Comparison of ENCODE assay signal across 8 cellular contexts in the genomic region with DNA sequence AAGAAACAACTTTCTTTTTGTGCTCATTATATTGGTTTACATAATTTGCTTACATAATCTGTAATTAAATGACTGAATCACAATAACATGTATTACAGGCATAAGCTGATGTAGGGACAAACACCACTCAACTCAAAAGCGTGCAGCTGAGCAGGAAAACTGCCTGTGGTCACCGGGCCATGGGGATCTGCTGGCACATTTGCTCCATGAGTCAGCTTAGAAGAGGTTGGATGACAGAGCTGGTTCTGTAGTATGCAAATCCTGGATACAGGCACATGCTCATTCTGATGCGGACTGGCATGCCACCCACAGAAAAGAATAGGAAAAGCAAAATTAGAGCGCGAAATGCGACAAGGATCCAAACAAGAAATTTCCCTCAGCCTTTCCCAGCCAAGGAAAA.
A peak's percentile ranks its signal among the peaks of the same experiment; 100 is the strongest.
DNase-seq lines count a peak whose midpoint lies in the region; ATAC-seq and TF ChIP-seq lines count a peak whose summit lies in the region.

No MANE protein-coding gene starts in this region.

- H3K27me3 ChIP-seq in neuronal stem cell (ENCODE audit: control insufficient read depth in 3 of 3, insufficient read depth in 3 of 3, low read depth in 1 of 3, low read length in 3 of 3), result no peaks in the 10 kb centered on the region

- H3K9me3 Mint-ChIP-seq in chondrocyte (ENCODE audit: low read depth), result peaks cover 2% of the 10 kb centered on the region

- no peak overlapping the region for H4K91ac ChIP-seq in neuronal stem cell (ENCODE audit: low read depth, low read length, poor library complexity)

- H2AFZ ChIP-seq in neuronal stem cell (ENCODE audit: low read length), result peak overlapping the region; percentile 21

- H2BK15ac ChIP-seq in neuronal stem cell (ENCODE audit: low read length), result no peak overlapping the region

- no peak overlapping the region for H3K27ac ChIP-seq in neuronal stem cell (replicated peaks; ENCODE audit: low read length)

- H3K79me1 ChIP-seq in neuronal stem cell (ENCODE audit: low read depth, low read length), result no peaks in the 10 kb centered on the region

- peaks cover 0 to 4% of the 10 kb centered on the region in 2 donors for H3K4me1 ChIP-seq in neuronal stem cell (ENCODE audit: control insufficient read depth in 2 of 2, insufficient read depth in 1 of 2, low read depth in 1 of 2, low read length in 2 of 2)

- no peak overlapping the region for H3K4me3 ChIP-seq in neuronal stem cell (ENCODE audit: low read length in 2 of 2)

- H2BK5ac ChIP-seq in neuronal stem cell (ENCODE audit: low read length), result no peak overlapping the region

- no peak overlapping the region for H3K4ac ChIP-seq in neuronal stem cell (ENCODE audit: low read length)

- ATAC-seq in HG02678 (IDR thresholded peaks at IDR 0.05; ENCODE audit: unreplicated experiment) (no peak), GM18868 (IDR thresholded peaks at IDR 0.05; ENCODE audit: unreplicated experiment) (no peak)

- H3K4me1 Mint-ChIP-seq in chondrocyte (ENCODE audit: low read depth), result peaks cover 43% of the 10 kb centered on the region

- H3K4me2 ChIP-seq in neuronal stem cell (ENCODE audit: insufficient read depth, low read length, poor library complexity, severe bottlenecking), result no peak overlapping the region

- no peak overlapping the region for H3K4me3 Mint-ChIP-seq in chondrocyte (ENCODE audit: unreplicated experiment)

- no peaks in the 10 kb centered on the region for H3K36me3 ChIP-seq in neuronal stem cell (replicated peaks in 1 of 2; ENCODE audit: control insufficient read depth in 2 of 2, insufficient read depth in 2 of 2, low read length in 2 of 2)

- no peak overlapping the region for H3K18ac ChIP-seq in neuronal stem cell (ENCODE audit: low read length)

- peak overlapping the region; percentile 94 for H3K27ac Mint-ChIP-seq in chondrocyte (ENCODE audit: unreplicated experiment)

- no CpG with 5 or more reads among the region's 6 CpGs for WGBS in neuronal stem cell (ENCODE audit: extremely low coverage in 2 of 2, insufficient read length in 2 of 2, insufficient replicate concordance in 1 of 2), 2 donors

- no peak overlapping the region for H2BK120ac ChIP-seq in neuronal stem cell (ENCODE audit: low read depth, low read length)

- H3K9me3 ChIP-seq in neuronal stem cell (replicated peaks in 1 of 2; ENCODE audit: control insufficient read depth in 2 of 2, insufficient read depth in 1 of 2, low read depth in 1 of 2, low read length in 2 of 2), result no peaks in the 10 kb centered on the region

- H2BK12ac ChIP-seq in neuronal stem cell (ENCODE audit: low read length), result no peak overlapping the region

- H2AK5ac ChIP-seq in neuronal stem cell (ENCODE audit: low read depth, low read length), result no peak overlapping the region

- H3K27me3 Mint-ChIP-seq in chondrocyte (ENCODE audit: low read depth), result no peaks in the 10 kb centered on the region

- no peaks in the 10 kb centered on the region for H3K36me3 Mint-ChIP-seq in chondrocyte (ENCODE audit: low read depth)

- H3K9ac ChIP-seq in neuronal stem cell (ENCODE audit: low read depth, low read length, poor library complexity), result no peak overlapping the region

- DNase-seq in GM04503 (ENCODE audit: low read depth), result peak; percentile 96
- DNase-seq in NCI-H2196 (lab: John Stamatoyannopoulos, UW; ENCODE audit: unreplicated experiment), result peak; percentile 65
- no peak for DNase-seq in chondrocyte (ENCODE audit: low spot score)
- DNase-seq in neuronal stem cell (ENCODE audit: low spot score), result no peak
- DNase-seq in activated effector memory CD4-positive, alpha-beta T cell treated with Interleukin-2 at 50 U/mL for 16 hours, result no peak
- DNase-seq in NCI-H524 (lab: John Stamatoyannopoulos, UW), result no peak

- no peak overlapping the region for H3K23ac ChIP-seq in neuronal stem cell (ENCODE audit: low read depth, low read length, poor library complexity)

- H3K14ac ChIP-seq in neuronal stem cell (ENCODE audit: low read length), result no peak overlapping the region

- H4K8ac ChIP-seq in neuronal stem cell (ENCODE audit: low read depth, low read length), result no peak overlapping the region

- TF ChIP-seq CTCF in chondrocyte (IDR thresholded peaks at IDR 0.05), result no peak

Comparison
In these comparisons a context has a peak if more than half of its experiments do, and no peak if none do; other contexts are left out.
1. DNase-seq: peak in GM04503 (single experiment) and NCI-H2196 (single experiment); none in chondrocyte (single experiment), neuronal stem cell (single experiment), activated effector memory CD4-positive, alpha-beta T cell treated with Interleukin-2 at 50 U/mL for 16 hours (single experiment) and NCI-H524 (0 of 2).